8 cellular contexts compared by ENCODE assay signal in the genomic region with DNA sequence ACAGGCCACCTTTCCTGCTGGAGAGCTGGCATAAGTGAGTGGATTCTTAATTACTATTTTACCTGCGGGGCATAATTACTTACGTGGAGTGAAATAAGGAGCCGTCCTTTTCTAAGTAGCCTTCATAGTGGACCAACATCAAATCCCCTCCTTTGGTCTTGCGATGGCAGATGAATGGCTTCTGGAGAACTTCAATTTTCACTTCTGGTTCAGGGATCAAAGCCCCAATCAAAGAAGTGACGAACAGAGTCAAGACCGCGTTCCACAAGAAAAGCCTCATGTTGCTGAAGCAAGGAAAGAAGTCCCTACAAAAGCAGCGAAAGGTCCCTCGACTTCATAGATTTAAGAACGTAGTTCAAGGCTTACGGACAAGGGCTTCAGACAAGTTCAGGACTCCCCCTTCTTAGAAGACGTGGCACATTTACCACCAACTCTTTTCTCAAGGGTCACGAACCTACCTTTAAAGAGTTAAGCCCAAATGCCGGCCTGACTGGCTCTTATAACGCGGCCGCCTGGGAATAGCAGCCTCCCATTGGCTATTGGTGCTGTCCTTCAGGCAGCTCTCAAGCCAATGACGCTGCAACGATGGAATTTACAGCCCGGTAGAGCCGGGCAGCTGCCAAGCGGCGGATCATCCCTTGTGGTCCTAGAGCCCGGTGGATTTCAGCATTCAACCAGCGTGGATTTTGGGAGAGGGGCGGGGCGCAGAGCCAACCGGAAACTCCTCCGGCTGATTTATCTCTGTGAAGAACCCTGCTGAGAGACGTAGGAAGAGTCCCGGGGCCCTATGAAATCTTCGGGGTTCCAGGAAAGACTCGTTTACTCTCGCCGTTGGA. TPM values are rescaled to one million over a fixed set of nuclear protein-coding genes. Genes with fewer than 3 reads are reported as not detected.
DNase-seq lines count a peak whose midpoint lies in the region; ATAC-seq and TF ChIP-seq lines count a peak whose summit lies in the region.

A gene with protein sequence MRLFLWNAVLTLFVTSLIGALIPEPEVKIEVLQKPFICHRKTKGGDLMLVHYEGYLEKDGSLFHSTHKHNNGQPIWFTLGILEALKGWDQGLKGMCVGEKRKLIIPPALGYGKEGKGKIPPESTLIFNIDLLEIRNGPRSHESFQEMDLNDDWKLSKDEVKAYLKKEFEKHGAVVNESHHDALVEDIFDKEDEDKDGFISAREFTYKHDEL (minus strand): TSS at position 474 of the 836 bp plus-strand sequence. CDS start 194 bp downstream, at position 280.

- H3K27me3 Mint-ChIP-seq in activated T-cell treated with anti-CD3 and anti-CD28 coated beads, Interleukin-2, amount 50 U/mL, for 72 hours (ENCODE audit: low read depth) = no peaks in the 10 kb centered on the region

- no peaks in the 10 kb centered on the region for H3K36me3 ChIP-seq in Panc1 (ENCODE audit: control insufficient read depth, insufficient read depth, low read length)
- no peaks in the 10 kb centered on the region for H3K36me3 ChIP-seq in esophagus muscularis mucosa
- no peaks in the 10 kb centered on the region for H3K36me3 ChIP-seq in muscle layer of colon (ENCODE audit: insufficient read depth, low read length)

- TF ChIP-seq CTCF in Panc1 (IDR thresholded peaks at IDR 0.05) = no peak
- peak in 1 of 3 experiments; percentile 33 for TF ChIP-seq CTCF in esophagus muscularis mucosa (IDR thresholded peaks at IDR 0.05)

- TSS peak; percentile 94 for BruUV-seq in Panc1 (replicated peaks; lab: Mats Ljungman, UMichigan)

- H3K4me1 ChIP-seq in Panc1 (ENCODE audit: control insufficient read depth, insufficient read depth, low read length) (peaks cover 30% of the 10 kb centered on the region), esophagus muscularis mucosa (peaks cover 36 to 60% (median 48%) of the 10 kb centered on the region in 4 donors), muscle layer of colon (ENCODE audit: insufficient read depth, low read length) (peaks cover 39% of the 10 kb centered on the region)

- CTCF ChIA-PET in Panc1 (lab: Charles Lee) = no interaction called here

- under 1% methylated on average over 32 of the region's 35 CpGs for WGBS in esophagus muscularis mucosa

- intact Hi-C loops in Panc1 (cut with micrococcal nuclease; ENCODE audit: unreplicated experiment) (loop anchor here (1.0 kb wide), 1 partner anchor 36 kb away; no protein-coding TSS in a partner anchor), esophagus muscularis mucosa (cut with DNase I) (loop anchor here (5.0 kb wide), 2 partner anchors 39 to 111 kb away; a partner anchor contains a TSS)

- H3K9ac ChIP-seq in muscle layer of colon (ENCODE audit: low read length) = peak within 1 kb of the TSS; percentile 93

- POLR2A ChIA-PET in Panc1 (lab: Charles Lee) = no interaction called here

- peaks cover 41% of the 10 kb centered on the region for H3K4me1 Mint-ChIP-seq in activated T-cell treated with anti-CD3 and anti-CD28 coated beads, Interleukin-2, amount 50 U/mL, for 72 hours (ENCODE audit: low read depth)

- H3K9me3 Mint-ChIP-seq in activated T-cell treated with anti-CD3 and anti-CD28 coated beads, Interleukin-2, amount 50 U/mL, for 72 hours = no peaks in the 10 kb centered on the region

- H3K4me3 Mint-ChIP-seq in activated T-cell treated with anti-CD3 and anti-CD28 coated beads, Interleukin-2, amount 50 U/mL, for 72 hours = no peak within 1 kb of the TSS

- H3K4me3 ChIP-seq in Jurkat, Clone E6-1 (ENCODE audit: low read length) = peak within 1 kb of the TSS; percentile 94
- H3K4me3 ChIP-seq in Panc1 (ENCODE audit: low read depth in 2 of 2, low read length in 2 of 2) (peak within 1 kb of the TSS; percentile 61 to 81), esophagus muscularis mucosa (peak within 1 kb of the TSS; percentile 75 to 95 (median 81)), muscle layer of colon (ENCODE audit: low read depth in 1 of 2, low read length in 2 of 2) (peak within 1 kb of the TSS; percentile 64 to 92)

- peak within 1 kb of the TSS; percentile 91 for H3K27ac Mint-ChIP-seq in activated T-cell treated with anti-CD3 and anti-CD28 coated beads, Interleukin-2, amount 50 U/mL, for 72 hours

- TF ChIP-seq EP300 in esophagus muscularis mucosa (IDR thresholded peaks at IDR 0.05) = no peak

- in situ Hi-C loops in Panc1 (cut with HindIII; ENCODE audit: low pct_unique_long_range_greater_than_20kb, low sequenced_read_pairs) = no loop called here

- H3K27me3 ChIP-seq in Panc1 (ENCODE audit: control insufficient read depth, insufficient read depth, low read length) (no peaks in the 10 kb centered on the region), esophagus muscularis mucosa (no peaks in the 10 kb centered on the region), muscle layer of colon (ENCODE audit: control insufficient read depth in 1 of 2, insufficient read depth in 2 of 2, low read length in 2 of 2) (no peaks in the 10 kb centered on the region)

- H3K36me3 Mint-ChIP-seq in activated T-cell treated with anti-CD3 and anti-CD28 coated beads, Interleukin-2, amount 50 U/mL, for 72 hours (ENCODE audit: insufficient read depth in 2 of 2) = no peaks in the 10 kb centered on the region

- ATAC-seq in GM21717 (IDR thresholded peaks at IDR 0.05; ENCODE audit: unreplicated experiment) = peak; percentile 79
- peak; percentile 93 for ATAC-seq in Panc1
- ATAC-seq in activated T-cell treated with anti-CD3 and anti-CD28 coated beads, Interleukin-2, amount 50 U/mL, for 72 hours (replicated peaks in 1 of 2) = peak; percentile 82 to 85

- no peaks in the 10 kb centered on the region for H3K9me3 ChIP-seq in Panc1 (ENCODE audit: control insufficient read depth, insufficient read depth, low read depth, low read length)
- no peaks in the 10 kb centered on the region for H3K9me3 ChIP-seq in esophagus muscularis mucosa
- no peaks in the 10 kb centered on the region for H3K9me3 ChIP-seq in muscle layer of colon (ENCODE audit: low read length)

- DNase-seq in DMS53 treated with DMSO at 0.1 percent for 48 hours (lab: John Stamatoyannopoulos, UW; ENCODE audit: unreplicated experiment) = peak; percentile 100
- DNase-seq in Jurkat, Clone E6-1 (ENCODE audit: low read depth, low spot score) = peak; percentile 99
- DNase-seq in Panc1 (ENCODE audit: low read depth, low spot score) = peak; percentile 98
- DNase-seq in activated T-cell treated with anti-CD3 and anti-CD28 coated beads, Interleukin-2, amount 50 U/mL, for 72 hours = peak; percentile 90 to 93
- peak; percentile 99 for DNase-seq in esophagus muscularis mucosa (ENCODE audit: extremely low spot score)
- DNase-seq in stimulated activated CD8-positive, alpha-beta memory T cell treated with anti-CD3 and anti-CD28 coated beads, Interleukin-7, amount 100 ng/mL, for 1 hour (ENCODE audit: low read depth in 2 of 2) = peak; percentile 75 to 83

- H3K27ac ChIP-seq in Panc1 (ENCODE audit: low read length) = peak within 1 kb of the TSS; percentile 90
- H3K27ac ChIP-seq in esophagus muscularis mucosa (replicated peaks in 1 of 4) = peak within 1 kb of the TSS; percentile 88 to 94 (median 92)
- H3K27ac ChIP-seq in muscle layer of colon (ENCODE audit: low read depth, low read length) = peak within 1 kb of the TSS; percentile 83

- TF ChIP-seq POLR2A in esophagus muscularis mucosa (IDR thresholded peaks at IDR 0.05; ENCODE audit: low read depth) = no peak

RNA-seq across cellular contexts. Expression of the gene that starts here (rescaled TPM):
- polyA plus RNA-seq in Jurkat, Clone E6-1 (2012; ENCODE audit: insufficient read depth, insufficient read length) = 7.3 TPM
- total RNA-seq in Panc1 (2021; ENCODE audit: unreplicated experiment) (36.0 TPM), esophagus muscularis mucosa (1 to 10 TPM; 6.3 to 8.3 (median 7.0) TPM)
- polyA plus RNA-seq in Panc1 (2012; ENCODE audit: insufficient read length) = 8.9 TPM
- total RNA-seq in activated T-cell treated with anti-CD3 and anti-CD28 coated beads, Interleukin-2, amount 50 U/mL, for 72 hours = 10 to 100 TPM; 13.3 to 13.6 TPM

Comparison
In these comparisons a context has a peak if more than half of its experiments do, and no peak if none do; other contexts are left out.
1. Peak in every context shown above with its lines: DNase-seq, ATAC-seq, H3K4me3 ChIP-seq and H3K27ac ChIP-seq.